Comparison of ENCODE assay signal across 10 cellular contexts in genomic region chr7:151599401-151600227, GRCh38.
DNase-seq lines count a peak whose midpoint lies in the region; ATAC-seq, FAIRE-seq and TF ChIP-seq lines count a peak whose summit lies in the region.
"Had no signal": no experiment of that assay in that cellular context is flagged by ENCODE, and none has a peak within 500 bp of the region (broad histone marks: within the 10 kb centered on the region; RNA-seq: fewer than 3 reads in every experiment).

No MANE protein-coding gene starts in this region.

- no peak for DNase-seq in activated naive CD4-positive, alpha-beta T cell (lab: John Stamatoyannopoulos, UW)
- DNase-seq in choroid plexus epithelial cell (ENCODE audit: low read depth) (peak; percentile 96), lower lobe of right lung (no peak), urothelium cell line (ENCODE audit: low spot score) (peak; percentile 62), NCI-H128 (lab: John Stamatoyannopoulos, UW; ENCODE audit: unreplicated experiment) (no peak), T-cell (no peak)
- no peak for DNase-seq in effector memory CD4-positive, alpha-beta T cell
- DNase-seq: activated B cell treated with CpG ODN at 0.5 μM for 24 hours; CD4-positive, alpha-beta memory T cell had no signal

- peak; percentile 69 to 78 for ATAC-seq in lower lobe of right lung
- no peak for ATAC-seq in T-cell (replicated peaks in 1 of 4)

- intact Hi-C loops in lower lobe of right lung (cut with DNase I): no loop called here

- POLR2A ChIA-PET in T-cell (lab: Charles Lee): no interaction called here

- H3K9me3 ChIP-seq in lower lobe of right lung: no peaks in the 10 kb centered on the region
- no peaks in the 10 kb centered on the region for H3K9me3 ChIP-seq in effector memory CD4-positive, alpha-beta T cell (ENCODE audit: control insufficient read depth, low read length)

- TF ChIP-seq CTCF in choroid plexus epithelial cell (conservative IDR thresholded peaks at IDR 0.05; ENCODE audit: low read depth, low read length): peak; percentile 22
- TF ChIP-seq CTCF in lower lobe of right lung (IDR thresholded peaks at IDR 0.05): no peak

- peaks cover 7% of the 10 kb centered on the region for H3K36me3 ChIP-seq in lower lobe of right lung
- H3K36me3 ChIP-seq in effector memory CD4-positive, alpha-beta T cell (ENCODE audit: control insufficient read depth, insufficient read depth, low read length): peaks cover 5% of the 10 kb centered on the region

- no peak for FAIRE-seq in urothelium cell line (lab: Jason Lieb, UNC)

- H3K4me1 ChIP-seq in lower lobe of right lung: peaks cover 13% of the 10 kb centered on the region
- no peaks in the 10 kb centered on the region for H3K4me1 ChIP-seq in effector memory CD4-positive, alpha-beta T cell (ENCODE audit: control insufficient read depth, insufficient read depth, low read length, poor library complexity, severe bottlenecking)

- H3K4me3 Mint-ChIP-seq in activated naive CD4-positive, alpha-beta T cell treated with anti-CD3 and anti-CD28 coated beads, Interleukin-2, amount 50 U/mL, for 24 hours: no peak overlapping the region
- no peak overlapping the region for H3K4me3 Mint-ChIP-seq in T-cell
- H3K4me3 Mint-ChIP-seq: activated B cell treated with CpG ODN at 0.5 μM for 24 hours; CD4-positive, alpha-beta memory T cell had no signal

- H3K4me1 Mint-ChIP-seq in activated naive CD4-positive, alpha-beta T cell treated with anti-CD3 and anti-CD28 coated beads, Interleukin-2, amount 50 U/mL, for 24 hours: peaks cover 32% of the 10 kb centered on the region
- peaks cover 18 to 38% (median 25%) of the 10 kb centered on the region in 3 donors for H3K4me1 Mint-ChIP-seq in T-cell

- H3K9me3 Mint-ChIP-seq in activated naive CD4-positive, alpha-beta T cell treated with anti-CD3 and anti-CD28 coated beads, Interleukin-2, amount 50 U/mL, for 24 hours: no peaks in the 10 kb centered on the region
- no peaks in the 10 kb centered on the region for H3K9me3 Mint-ChIP-seq in T-cell
- H3K9me3 Mint-ChIP-seq: activated B cell treated with CpG ODN at 0.5 μM for 24 hours; CD4-positive, alpha-beta memory T cell had no signal

- peak overlapping the region; percentile 25 for H3K27ac Mint-ChIP-seq in activated naive CD4-positive, alpha-beta T cell treated with anti-CD3 and anti-CD28 coated beads, Interleukin-2, amount 50 U/mL, for 24 hours
- peak overlapping the region in 1 of 2 donors; percentile 40 for H3K27ac Mint-ChIP-seq in T-cell
- H3K27ac Mint-ChIP-seq: activated B cell treated with CpG ODN at 0.5 μM for 24 hours had no signal

- H3K4me3 ChIP-seq in choroid plexus epithelial cell (ENCODE audit: low read depth, low read length): no peak overlapping the region
- H3K4me3 ChIP-seq in lower lobe of right lung: no peak overlapping the region
- H3K4me3 ChIP-seq in effector memory CD4-positive, alpha-beta T cell (ENCODE audit: insufficient read depth, low read depth, low read length, poor library complexity, severe bottlenecking): no peak overlapping the region

- H3K27ac ChIP-seq in lower lobe of right lung: peak overlapping the region; percentile 47
- no peak overlapping the region for H3K27ac ChIP-seq in effector memory CD4-positive, alpha-beta T cell (ENCODE audit: insufficient read depth, low read length, poor library complexity, severe bottlenecking)

- CTCF ChIA-PET in T-cell (lab: Charles Lee): no interaction called here

- no peaks in the 10 kb centered on the region for H3K27me3 ChIP-seq in lower lobe of right lung (ENCODE audit: low read depth)
- no peaks in the 10 kb centered on the region for H3K27me3 ChIP-seq in effector memory CD4-positive, alpha-beta T cell (replicated peaks; ENCODE audit: control insufficient read depth, insufficient read depth, low read length, poor library complexity, severe bottlenecking)

- H3K27me3 Mint-ChIP-seq in activated naive CD4-positive, alpha-beta T cell treated with anti-CD3 and anti-CD28 coated beads, Interleukin-2, amount 50 U/mL, for 24 hours: no peaks in the 10 kb centered on the region
- H3K27me3 Mint-ChIP-seq in T-cell: no peaks in the 10 kb centered on the region
- H3K27me3 Mint-ChIP-seq: activated B cell treated with CpG ODN at 0.5 μM for 24 hours; CD4-positive, alpha-beta memory T cell had no signal

- H3K36me3 Mint-ChIP-seq in activated naive CD4-positive, alpha-beta T cell treated with anti-CD3 and anti-CD28 coated beads, Interleukin-2, amount 50 U/mL, for 24 hours: peaks cover 2% of the 10 kb centered on the region
- H3K36me3 Mint-ChIP-seq in T-cell: peaks cover 21% of the 10 kb centered on the region

Comparison
In these comparisons a context has a peak if more than half of its experiments do, and no peak if none do; other contexts are left out.
1. DNase-seq: peak in choroid plexus epithelial cell (single experiment) and urothelium cell line (single experiment); none in activated naive CD4-positive, alpha-beta T cell (0 of 4), lower lobe of right lung (single experiment), NCI-H128 (single experiment), T-cell (0 of 34) and effector memory CD4-positive, alpha-beta T cell (0 of 3).
2. ATAC-seq: peak in lower lobe of right lung (2 of 2); none in T-cell (0 of 4).